28 cellular contexts compared by ENCODE assay signal in the genomic region with DNA sequence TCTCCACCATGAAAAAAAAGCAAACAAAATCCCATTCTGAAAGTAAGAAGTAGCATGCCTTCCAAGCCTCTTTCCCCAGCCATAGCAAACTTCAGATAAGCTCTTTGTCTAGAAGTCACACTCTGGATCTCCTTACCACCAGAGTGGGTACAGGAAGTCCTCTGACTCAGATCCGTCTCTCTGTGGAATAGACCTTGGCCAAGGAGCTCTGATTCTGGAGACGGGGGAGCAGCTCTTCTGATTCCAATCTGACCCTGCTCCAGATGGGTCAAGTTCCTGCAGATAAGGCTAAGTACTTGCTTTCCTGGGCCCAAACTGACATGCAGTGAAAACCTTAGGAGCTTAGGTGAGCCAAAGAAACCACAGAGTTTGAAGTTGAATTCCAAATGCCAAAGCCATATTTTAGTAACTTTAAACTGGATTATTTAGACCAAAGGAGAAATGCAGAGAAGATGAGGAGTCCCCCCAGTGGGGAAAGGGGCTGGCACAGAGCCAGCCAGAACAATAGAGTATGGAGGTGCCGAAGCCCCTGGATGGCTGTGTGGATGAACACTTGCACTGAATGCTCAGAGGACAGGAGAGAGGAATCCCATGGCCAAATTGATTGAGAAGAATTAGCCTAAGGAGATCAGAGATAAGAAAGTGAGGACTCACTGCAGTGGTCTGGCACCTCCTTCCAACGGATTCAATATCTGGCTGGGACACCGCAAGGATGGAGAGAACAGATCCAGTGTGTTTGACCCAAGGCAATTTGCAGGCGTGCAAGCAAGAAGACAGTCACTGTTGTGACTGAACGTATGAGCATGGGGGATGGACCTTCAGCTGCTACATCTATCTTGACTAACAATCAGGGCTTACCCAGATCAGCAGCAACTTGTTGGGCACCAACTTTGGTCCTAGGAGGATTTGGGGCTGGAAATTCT. TPM values are rescaled to one million over a fixed set of nuclear protein-coding genes. Genes with fewer than 3 reads are reported as not detected.
DNase-seq lines count a peak whose midpoint lies in the region; ATAC-seq, FAIRE-seq and TF ChIP-seq lines count a peak whose summit lies in the region.
"Had no signal": no experiment of that assay in that cellular context is flagged by ENCODE, and none has a peak within 500 bp of the region (broad histone marks: within the 10 kb centered on the region; RNA-seq: fewer than 3 reads in every experiment).

No MANE protein-coding gene starts in this region.

- H3K9me3 ChIP-seq in BLaER1 treated with 17β-estradiol and CSF1 and Interleukin-3, amounts not matched to agents 10 nM and 100 nM (replicated peaks in 1 of 11), result no peaks in the 10 kb centered on the region
- no peaks in the 10 kb centered on the region for H3K9me3 ChIP-seq in CD8-positive, alpha-beta T cell (ENCODE audit: low read length)
- H3K9me3 ChIP-seq: SJSA1, upper lobe of left lung had no signal

- peak; percentile 42 for ATAC-seq in HG02981 (IDR thresholded peaks at IDR 0.05; ENCODE audit: unreplicated experiment)
- peak; percentile 68 for ATAC-seq in activated T-helper 17 cell treated with anti-CD3 and anti-CD28 coated beads, Interleukin-2, amount 50 U/mL, for 72 hours (replicated peaks)
- ATAC-seq in activated T-cell treated with anti-CD3 and anti-CD28 coated beads, Interleukin-2, amount 50 U/mL, for 72 hours (replicated peaks in 1 of 2), result no peak
- ATAC-seq in CD8-positive, alpha-beta T cell, result no peak
- ATAC-seq: activated CD8-positive, alpha-beta T cell treated with anti-CD3 and anti-CD28 coated beads, Interleukin-2, amount 10 ng/mL, durations not matched to agents 7 days and 5 days; right cardiac atrium had no signal

- H3K27me3 Mint-ChIP-seq in activated T-helper 17 cell treated with anti-CD3 and anti-CD28 coated beads, Interleukin-2, amount 50 U/mL, for 72 hours, result peaks cover 18% of the 10 kb centered on the region
- H3K27me3 Mint-ChIP-seq in activated T-cell treated with anti-CD3 and anti-CD28 coated beads, Interleukin-2, amount 50 U/mL, for 72 hours (ENCODE audit: low read depth), result peaks cover 26% of the 10 kb centered on the region
- H3K27me3 Mint-ChIP-seq in CD8-positive, alpha-beta T cell (ENCODE audit: low read depth), result peaks cover 18% of the 10 kb centered on the region

- peak overlapping the region; percentile 11 to 68 (median 56); a peak in 21 of 22 replicates for H3K4me2 ChIP-seq in BLaER1 treated with 17β-estradiol and CSF1 and Interleukin-3, amounts not matched to agents 10 nM and 100 nM
- H3K4me2 ChIP-seq: neural progenitor cell had no signal

- H3K4me3 ChIP-seq in BLaER1 treated with 17β-estradiol and CSF1 and Interleukin-3, amounts not matched to agents 10 nM and 100 nM, result no peak overlapping the region
- no peak overlapping the region for H3K4me3 ChIP-seq in fibroblast of the aortic adventitia (ENCODE audit: low read depth, low read length)
- no peak overlapping the region for H3K4me3 ChIP-seq in CD8-positive, alpha-beta T cell (ENCODE audit: low read depth, low read length)
- H3K4me3 ChIP-seq: neural progenitor cell, SJSA1, upper lobe of left lung had no signal

- no peak for TF ChIP-seq CTCF in fibroblast of the aortic adventitia (IDR thresholded peaks at IDR 0.05; ENCODE audit: insufficient read depth, low read length)
- no peak for TF ChIP-seq CTCF in CD8-positive, alpha-beta T cell (IDR thresholded peaks at IDR 0.05)

- H3K4me3 Mint-ChIP-seq in activated T-helper 17 cell treated with anti-CD3 and anti-CD28 coated beads, Interleukin-2, amount 50 U/mL, for 72 hours, result no peak overlapping the region
- H3K4me3 Mint-ChIP-seq in activated T-cell treated with anti-CD3 and anti-CD28 coated beads, Interleukin-2, amount 50 U/mL, for 72 hours, result no peak overlapping the region
- no peak overlapping the region for H3K4me3 Mint-ChIP-seq in CD8-positive, alpha-beta T cell
- H3K4me3 Mint-ChIP-seq: activated CD8-positive, alpha-beta T cell treated with anti-CD3 and anti-CD28 coated beads, Interleukin-2, amount 10 ng/mL, durations not matched to agents 7 days and 5 days; activated naive CD8-positive, alpha-beta T cell treated with anti-CD3 and anti-CD28 coated beads, Interleukin-2, amount 10 ng/mL, durations not matched to agents 7 days and 5 days; neural progenitor cell had no signal

- peaks cover 29 to 49% (median 42%) of the 10 kb centered on the region in 10 experiments for H3K4me1 ChIP-seq in BLaER1 treated with 17β-estradiol and CSF1 and Interleukin-3, amounts not matched to agents 10 nM and 100 nM
- H3K4me1 ChIP-seq in CD8-positive, alpha-beta T cell (ENCODE audit: insufficient read depth, low read length), result no peaks in the 10 kb centered on the region
- H3K4me1 ChIP-seq: neural progenitor cell, SJSA1 had no signal

- POLR2A ChIA-PET in CD8-positive, alpha-beta T cell (lab: Charles Lee), result no interaction called here

- intact Hi-C loops in CD8-positive, alpha-beta T cell (cut with DNase I, micrococcal nuclease), result loop anchor here in 1 of 2 experiments (5.0 to 10.0 kb wide), 2 partner anchors 522 to 600 kb away; a partner anchor contains a TSS

- 0 out of 22 replicates have a peak, but pooled peaks cover 0 to under 1% (median 0%) of the 10 kb centered on the region in 11 experiments for H3K27me3 ChIP-seq in BLaER1 treated with 17β-estradiol and CSF1 and Interleukin-3, amounts not matched to agents 10 nM and 100 nM
- no peaks in the 10 kb centered on the region for H3K27me3 ChIP-seq in CD8-positive, alpha-beta T cell (ENCODE audit: insufficient read depth, low read length)
- H3K27me3 ChIP-seq: SJSA1, upper lobe of left lung had no signal

- DNase-seq in fibroblast of the aortic adventitia (ENCODE audit: low read depth) (peak; percentile 86), GM19239 (ENCODE audit: insufficient read length, low spot score) (no peak), mucosa of gallbladder (ENCODE audit: low spot score) (no peak)
- DNase-seq in activated T-cell treated with anti-CD3 and anti-CD28 coated beads, Interleukin-2, amount 50 U/mL, for 72 hours, result no peak
- DNase-seq in CD8-positive, alpha-beta T cell, result no peak
- DNase-seq: activated CD8-positive, alpha-beta T cell treated with anti-CD3 and anti-CD28 coated beads, Interleukin-2, amount 10 ng/mL, durations not matched to agents 7 days and 5 days; activated effector memory CD4-positive, alpha-beta T cell treated with Interleukin-2 at 50 U/mL for 16 hours; activated naive CD8-positive, alpha-beta T cell treated with anti-CD3 and anti-CD28 coated beads, Interleukin-2, amount 10 ng/mL, durations not matched to agents 7 days and 5 days; cerebellar nuclear complex; DMS79 treated with DMSO at 0.1 percent for 48 hours; foreskin melanocyte; GOT3; NCI-H1105; NCI-H1930; NCI-H2227 treated with DMSO at 0.1 percent for 48 hours; NCI-H774; posterior cingulate gyrus; right cardiac atrium; RPMI8226; stimulated activated CD4-positive, alpha-beta T cell treated with anti-CD3 and anti-CD28 coated beads, Interleukin-2, amount 100 ng/mL, for 48 hours; substantia nigra; T-helper 1 cell; upper lobe of left lung had no signal

- peaks cover 11% of the 10 kb centered on the region for H3K4me1 Mint-ChIP-seq in activated T-helper 17 cell treated with anti-CD3 and anti-CD28 coated beads, Interleukin-2, amount 50 U/mL, for 72 hours
- peaks cover 28% of the 10 kb centered on the region for H3K4me1 Mint-ChIP-seq in activated T-cell treated with anti-CD3 and anti-CD28 coated beads, Interleukin-2, amount 50 U/mL, for 72 hours (ENCODE audit: low read depth)
- peaks cover 2% of the 10 kb centered on the region for H3K4me1 Mint-ChIP-seq in CD8-positive, alpha-beta T cell (ENCODE audit: low read depth)

- CTCF ChIA-PET in CD8-positive, alpha-beta T cell (lab: Charles Lee), result interaction anchor here (0.8 to 17.6 kb wide), 3 partner anchors 42 to 560 kb away, joined by 3 to 400 read pairs (median 17); no protein-coding TSS in a partner anchor

- H3K27ac ChIP-seq in BLaER1 treated with 17β-estradiol and CSF1 and Interleukin-3, amounts not matched to agents 10 nM and 100 nM, result no peak overlapping the region
- H3K27ac ChIP-seq in CD8-positive, alpha-beta T cell (ENCODE audit: low read depth, low read length), result no peak overlapping the region
- H3K27ac ChIP-seq: neural progenitor cell, SJSA1, upper lobe of left lung had no signal

- no peaks in the 10 kb centered on the region for H3K9me3 Mint-ChIP-seq in activated T-helper 17 cell treated with anti-CD3 and anti-CD28 coated beads, Interleukin-2, amount 50 U/mL, for 72 hours
- no peaks in the 10 kb centered on the region for H3K9me3 Mint-ChIP-seq in activated T-cell treated with anti-CD3 and anti-CD28 coated beads, Interleukin-2, amount 50 U/mL, for 72 hours
- no peaks in the 10 kb centered on the region for H3K9me3 Mint-ChIP-seq in CD8-positive, alpha-beta T cell
- H3K9me3 Mint-ChIP-seq: activated naive CD8-positive, alpha-beta T cell treated with anti-CD3 and anti-CD28 coated beads, Interleukin-2, amount 10 ng/mL, durations not matched to agents 7 days and 5 days; neural progenitor cell had no signal

- no peak for FAIRE-seq in GM19239 (lab: Jason Lieb, UNC)

- no peaks in the 10 kb centered on the region for H3K36me3 Mint-ChIP-seq in activated T-helper 17 cell treated with anti-CD3 and anti-CD28 coated beads, Interleukin-2, amount 50 U/mL, for 72 hours (ENCODE audit: low read depth)
- H3K36me3 Mint-ChIP-seq in activated T-cell treated with anti-CD3 and anti-CD28 coated beads, Interleukin-2, amount 50 U/mL, for 72 hours (ENCODE audit: insufficient read depth in 2 of 2), result no peaks in the 10 kb centered on the region
- H3K36me3 Mint-ChIP-seq in CD8-positive, alpha-beta T cell, result no peaks in the 10 kb centered on the region
- H3K36me3 Mint-ChIP-seq: activated naive CD8-positive, alpha-beta T cell treated with anti-CD3 and anti-CD28 coated beads, Interleukin-2, amount 10 ng/mL, durations not matched to agents 7 days and 5 days; neural progenitor cell had no signal

- no peak overlapping the region for H3K9ac ChIP-seq in BLaER1 treated with 17β-estradiol and CSF1 and Interleukin-3, amounts not matched to agents 10 nM and 100 nM
- H3K9ac ChIP-seq: neural progenitor cell had no signal

- H3K36me3 ChIP-seq in BLaER1 treated with 17β-estradiol and CSF1 and Interleukin-3, amounts not matched to agents 10 nM and 100 nM, result no peaks in the 10 kb centered on the region
- no peaks in the 10 kb centered on the region for H3K36me3 ChIP-seq in CD8-positive, alpha-beta T cell (ENCODE audit: insufficient read depth, low read length)
- H3K36me3 ChIP-seq: neural progenitor cell, SJSA1, upper lobe of left lung had no signal

- no peaks in the 10 kb centered on the region; a peak in 1 of 22 replicates for H4K20me1 ChIP-seq in BLaER1 treated with 17β-estradiol and CSF1 and Interleukin-3, amounts not matched to agents 10 nM and 100 nM

- no peak overlapping the region for H3K27ac Mint-ChIP-seq in activated T-helper 17 cell treated with anti-CD3 and anti-CD28 coated beads, Interleukin-2, amount 50 U/mL, for 72 hours
- H3K27ac Mint-ChIP-seq in activated T-cell treated with anti-CD3 and anti-CD28 coated beads, Interleukin-2, amount 50 U/mL, for 72 hours, result no peak overlapping the region
- H3K27ac Mint-ChIP-seq in CD8-positive, alpha-beta T cell, result no peak overlapping the region
- H3K27ac Mint-ChIP-seq: activated CD8-positive, alpha-beta T cell treated with anti-CD3 and anti-CD28 coated beads, Interleukin-2, amount 10 ng/mL, durations not matched to agents 7 days and 5 days; activated naive CD8-positive, alpha-beta T cell treated with anti-CD3 and anti-CD28 coated beads, Interleukin-2, amount 10 ng/mL, durations not matched to agents 7 days and 5 days; neural progenitor cell had no signal

RNA-seq across cellular contexts. Expression of a gene that starts 54.9 kb away (rescaled TPM):
- 1 to 10 TPM; 6.7 to 8.0 TPM for total RNA-seq in activated T-helper 17 cell treated with anti-CD3 and anti-CD28 coated beads, Interleukin-2, amount 50 U/mL, for 72 hours
- 17.6 and 39.8 TPM in 2 replicates for total RNA-seq in fibroblast of the aortic adventitia (ENCODE audit: low replicate concordance)
- 10 to 100 TPM; 16.1 to 20.5 TPM for total RNA-seq in activated T-cell treated with anti-CD3 and anti-CD28 coated beads, Interleukin-2, amount 50 U/mL, for 72 hours
- 1 to 10 TPM; 5.6 to 5.9 TPM for total RNA-seq in CD8-positive, alpha-beta T cell
- 65.6 TPM for total RNA-seq in mucosa of gallbladder

Comparison
In these comparisons a context has a peak if more than half of its experiments do, and no peak if none do; other contexts are left out.
1. ATAC-seq: peak in HG02981 (single experiment) and activated T-helper 17 cell treated with anti-CD3 and anti-CD28 coated beads, Interleukin-2, amount 50 U/mL, for 72 hours (single experiment); none in activated T-cell treated with anti-CD3 and anti-CD28 coated beads, Interleukin-2, amount 50 U/mL, for 72 hours (0 of 2) and CD8-positive, alpha-beta T cell (single experiment).